Comparison of ENCODE assay signal across 2 cellular contexts in the genomic region with DNA sequence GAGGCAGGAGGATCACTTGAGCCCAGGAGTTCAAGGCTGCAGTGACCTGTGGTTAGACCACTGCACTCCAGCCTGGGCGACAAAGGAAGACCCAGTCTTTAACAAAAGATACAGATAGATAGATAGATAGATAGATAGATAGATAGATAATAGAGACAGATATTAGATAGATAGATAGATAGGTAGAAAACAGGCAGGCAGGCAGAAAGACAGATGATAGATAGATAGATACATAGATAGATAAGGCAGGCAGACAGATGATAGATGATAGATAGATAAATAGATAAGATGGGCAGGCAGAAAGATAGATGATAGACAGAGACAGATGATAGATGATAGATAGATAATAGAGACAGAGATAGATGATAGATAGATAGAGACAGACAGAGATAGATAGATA.
TF ChIP-seq lines count a peak whose summit lies in the region.

No MANE protein-coding gene starts in this region.

TF ChIP-seq in HEK293, 187 proteins besides CTCF, POLR2A, EP300 and RAD21:
- TF ChIP-seq ZNF221 (tag by site-specific recombination; IDR thresholded peaks at IDR 0.05; ENCODE audit: borderline replicate concordance) (no peak), ZBTB17 (tag by site-specific recombination; IDR thresholded peaks at IDR 0.05) (peak; percentile 45)

TF ChIP-seq in K562, 482 proteins besides CTCF, POLR2A, EP300 and RAD21:
- TF ChIP-seq GATAD2A (IDR thresholded peaks at IDR 0.05) (peak; percentile 59; the same call in 1 of the 2 replicates), GATA2 (CRISPR knock-in tag; IDR thresholded peaks at IDR 0.05) (0 out of 2 replicates have a peak, but pooled peaks have one; percentile 19), FOXM1 (IDR thresholded peaks at IDR 0.05; ENCODE audit: low read depth) (no peak), FOXM1 (CRISPR knock-in tag; IDR thresholded peaks at IDR 0.05; ENCODE audit: low read depth) (no peak), ZNF143 (CRISPR knock-in tag; IDR thresholded peaks at IDR 0.05) (no peak), MTA1 (IDR thresholded peaks at IDR 0.05; ENCODE audit: borderline replicate concordance) (peak; percentile 61; the same call in 1 of the 2 replicates), SUPT5H (IDR thresholded peaks at IDR 0.05) (no peak), IRF9 (tag; IDR thresholded peaks at IDR 0.05) (no peak), MAFF (IDR thresholded peaks at IDR 0.05; ENCODE audit: low read length) (no peak), DACH1 (IDR thresholded peaks at IDR 0.05; ENCODE audit: partially characterized antibody) (peak; percentile 97), TBP (optimal IDR thresholded peaks at IDR 0.05; ENCODE audit: low read depth, low read length) (no peak)
- TF ChIP-seq, protein P1, sequence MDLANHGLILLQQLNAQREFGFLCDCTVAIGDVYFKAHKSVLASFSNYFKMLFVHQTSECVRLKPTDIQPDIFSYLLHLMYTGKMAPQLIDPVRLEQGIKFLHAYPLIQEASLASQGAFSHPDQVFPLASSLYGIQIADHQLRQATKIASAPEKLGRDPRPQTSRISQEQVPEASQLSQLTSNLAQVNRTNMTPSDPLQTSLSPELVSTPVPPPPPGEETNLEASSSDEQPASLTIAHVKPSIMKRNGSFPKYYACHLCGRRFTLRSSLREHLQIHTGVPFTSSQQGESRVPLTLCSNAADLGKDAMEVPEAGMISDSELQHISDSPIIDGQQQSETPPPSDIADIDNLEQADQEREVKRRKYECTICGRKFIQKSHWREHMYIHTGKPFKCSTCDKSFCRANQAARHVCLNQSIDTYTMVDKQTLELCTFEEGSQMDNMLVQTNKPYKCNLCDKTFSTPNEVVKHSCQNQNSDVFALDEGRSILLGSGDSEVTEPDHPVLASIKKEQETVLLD (IDR thresholded peaks at IDR 0.05): peak; percentile 80
